Comparison of ENCODE assay signal across 8 cellular contexts in genomic region chr20:53586640-53587039, GRCh38. TPM values are rescaled to one million over a fixed set of nuclear protein-coding genes. Genes with fewer than 3 reads are reported as not detected.
DNase-seq lines count a peak whose midpoint lies in the region; ATAC-seq and TF ChIP-seq lines count a peak whose summit lies in the region.

No MANE protein-coding gene starts in this region.

- intact Hi-C loops in activated T-helper 1 cell treated with anti-CD3 and anti-CD28 coated beads, Interleukin-12 subunit alpha, Interleukin-12 subunit beta, Interleukin-2, Interleukin-4 antibody, amounts not matched to agents 30 ng/mL and 10 ng/mL and 1 ng/mL, durations not matched to agents 14 hours and 24 hours and 36 hours (cut with micrococcal nuclease) = no loop called here

- H3K4me3 ChIP-seq in HL-60 (replicated peaks; ENCODE audit: insufficient read depth, low read length) = no peak overlapping the region
- H3K4me3 ChIP-seq in MG63 = no peak overlapping the region

- peaks cover 31% of the 10 kb centered on the region for H3K36me3 ChIP-seq in MG63

- H3K9me3 ChIP-seq in MG63 = no peaks in the 10 kb centered on the region

- peaks cover 27% of the 10 kb centered on the region for H3K36me3 Mint-ChIP-seq in activated T-helper 1 cell treated with anti-CD3 and anti-CD28 coated beads, Interleukin-12 subunit alpha, Interleukin-12 subunit beta, Interleukin-2, Interleukin-4 antibody, amounts not matched to agents 30 ng/mL and 10 ng/mL and 1 ng/mL, durations not matched to agents 14 hours and 24 hours and 36 hours (ENCODE audit: low read depth)
- H3K36me3 Mint-ChIP-seq in naive B cell = peaks cover 7 to 8% of the 10 kb centered on the region in 2 donors

- peak overlapping the region; percentile 47; the same call in 1 of the 2 replicates for H3K27ac ChIP-seq in C4-2B
- peak overlapping the region; percentile 17 for H3K27ac ChIP-seq in HL-60 (replicated peaks)

- H3K4me1 Mint-ChIP-seq in activated T-helper 1 cell treated with anti-CD3 and anti-CD28 coated beads, Interleukin-12 subunit alpha, Interleukin-12 subunit beta, Interleukin-2, Interleukin-4 antibody, amounts not matched to agents 30 ng/mL and 10 ng/mL and 1 ng/mL, durations not matched to agents 14 hours and 24 hours and 36 hours (ENCODE audit: low read depth) = peaks cover 86% of the 10 kb centered on the region
- H3K4me1 Mint-ChIP-seq in naive B cell = peaks cover 34 to 76% (median 59%) of the 10 kb centered on the region in 3 donors

- no peak for ATAC-seq in naive B cell (ENCODE audit: low read depth in 2 of 2)
- ATAC-seq in HG02884 (IDR thresholded peaks at IDR 0.05; ENCODE audit: unreplicated experiment) = no peak

- no peaks in the 10 kb centered on the region for H3K27me3 ChIP-seq in HL-60 (ENCODE audit: insufficient read depth, poor library complexity, severe bottlenecking)
- H3K27me3 ChIP-seq in MG63 = no peaks in the 10 kb centered on the region

- H3K27ac Mint-ChIP-seq in activated T-helper 1 cell treated with anti-CD3 and anti-CD28 coated beads, Interleukin-12 subunit alpha, Interleukin-12 subunit beta, Interleukin-2, Interleukin-4 antibody, amounts not matched to agents 30 ng/mL and 10 ng/mL and 1 ng/mL, durations not matched to agents 14 hours and 24 hours and 36 hours = peak overlapping the region; percentile 87
- peak overlapping the region in 5 of 6 donors; percentile 49 to 97 (median 92) for H3K27ac Mint-ChIP-seq in naive B cell

- H3K4me3 Mint-ChIP-seq in activated T-helper 1 cell treated with anti-CD3 and anti-CD28 coated beads, Interleukin-12 subunit alpha, Interleukin-12 subunit beta, Interleukin-2, Interleukin-4 antibody, amounts not matched to agents 30 ng/mL and 10 ng/mL and 1 ng/mL, durations not matched to agents 14 hours and 24 hours and 36 hours = peak overlapping the region; percentile 77
- peak overlapping the region; percentile 29 to 88 (median 71) for H3K4me3 Mint-ChIP-seq in naive B cell

- no peak for DNase-seq in HL-60 (ENCODE audit: low read depth in 1 of 2, low spot score in 1 of 2)
- no peak for DNase-seq in activated T-helper 1 cell treated with anti-CD3 and anti-CD28 coated beads, Interleukin-12 subunit alpha, Interleukin-12 subunit beta, Interleukin-2, Interleukin-4 antibody, amounts not matched to agents 30 ng/mL and 10 ng/mL and 1 ng/mL, durations not matched to agents 14 hours and 24 hours and 36 hours (ENCODE audit: low spot score)
- no peak for DNase-seq in naive B cell
- DNase-seq in Kasumi-1 (lab: John Stamatoyannopoulos, UW) = no peak
- DNase-seq in SK-N-DZ (ENCODE audit: low spot score) = no peak
- DNase-seq in MG63 = no peak

- TF ChIP-seq CTCF in C4-2B (conservative IDR thresholded peaks at IDR 0.05) (no peak), HL-60 (IDR thresholded peaks at IDR 0.05; ENCODE audit: insufficient read depth, low read length) (no peak)

- H3K9me3 Mint-ChIP-seq in activated T-helper 1 cell treated with anti-CD3 and anti-CD28 coated beads, Interleukin-12 subunit alpha, Interleukin-12 subunit beta, Interleukin-2, Interleukin-4 antibody, amounts not matched to agents 30 ng/mL and 10 ng/mL and 1 ng/mL, durations not matched to agents 14 hours and 24 hours and 36 hours = no peaks in the 10 kb centered on the region
- H3K9me3 Mint-ChIP-seq in naive B cell = no peaks in the 10 kb centered on the region

- no peaks in the 10 kb centered on the region for H3K27me3 Mint-ChIP-seq in activated T-helper 1 cell treated with anti-CD3 and anti-CD28 coated beads, Interleukin-12 subunit alpha, Interleukin-12 subunit beta, Interleukin-2, Interleukin-4 antibody, amounts not matched to agents 30 ng/mL and 10 ng/mL and 1 ng/mL, durations not matched to agents 14 hours and 24 hours and 36 hours (ENCODE audit: insufficient read depth)
- no peaks in the 10 kb centered on the region for H3K27me3 Mint-ChIP-seq in naive B cell

RNA-seq across cellular contexts. Expression of gene ZNF217, which starts 7.0 kb away (rescaled TPM):
- total RNA-seq in activated T-helper 1 cell treated with anti-CD3 and anti-CD28 coated beads, Interleukin-12 subunit alpha, Interleukin-12 subunit beta, Interleukin-2, Interleukin-4 antibody, amounts not matched to agents 30 ng/mL and 10 ng/mL and 1 ng/mL, durations not matched to agents 14 hours and 24 hours and 36 hours = 57.5 and 64.5 TPM in 2 replicates
- 10 to 100 TPM in 5 of 6 donors, 1 to 10 TPM in 1; 8.8 to 31.0 (median 24.7) TPM for polyA plus RNA-seq in naive B cell (ENCODE audit: low read depth in 6 of 6)
- 9.8 and 10.8 TPM in 2 replicates for polyA plus RNA-seq in SK-N-DZ (2014; cell fraction: cytosol; rRNA removed)
- polyA plus RNA-seq in SK-N-DZ (2014; cell fraction: nucleus; rRNA removed) = 9.4 and 19.0 TPM in 2 replicates
- 15.7 and 22.6 TPM in 2 replicates for total RNA-seq in MG63 (2014; rRNA removed; shearing (Covaris generic); ENCODE audit: low replicate concordance)
